ENCODE assay signal across 8 cellular contexts in the genomic region with DNA sequence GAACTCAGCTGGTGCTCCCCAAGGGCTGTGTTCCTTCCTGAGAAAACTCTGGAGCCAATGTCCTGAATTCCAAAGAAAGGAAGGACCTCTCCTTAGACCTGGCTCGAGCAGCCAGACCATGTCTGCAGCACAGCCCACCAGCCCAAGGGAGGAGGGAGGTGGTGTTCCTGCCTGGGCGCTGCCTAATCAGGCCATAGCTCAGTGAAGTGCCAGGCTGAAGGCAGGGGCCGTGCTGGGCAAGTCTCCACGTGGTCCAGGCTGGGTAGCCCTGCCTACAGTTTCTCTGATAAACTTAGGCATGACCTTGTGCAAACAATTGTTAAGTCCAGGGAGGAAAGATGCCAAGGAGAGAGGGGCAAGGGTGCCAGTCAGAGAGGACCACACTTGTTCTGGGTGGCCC.
DNase-seq lines count a peak whose midpoint lies in the region; ATAC-seq, FAIRE-seq and TF ChIP-seq lines count a peak whose summit lies in the region.

No MANE protein-coding gene starts in this region.

- intact Hi-C loops in natural killer cell (cut with micrococcal nuclease) = loop anchor here (1.0 to 10.0 kb wide), 2 partner anchors 9 to 86 kb away; partner anchors contain the start of gene PLD6

- ATAC-seq in stimulated activated naive CD8-positive, alpha-beta T cell treated with anti-CD3 and anti-CD28 coated beads, Interleukin-15, Interleukin-2, amounts not matched to agents 100 U/mL and 50 U/mL, for 24 hours = no peak
- peak in 2 of 3 donors; percentile 13 to 27 for ATAC-seq in natural killer cell
- ATAC-seq in GM21619 (IDR thresholded peaks at IDR 0.05; ENCODE audit: unreplicated experiment) = no peak

- peaks cover 83% of the 10 kb centered on the region for H3K4me1 Mint-ChIP-seq in stimulated activated naive CD8-positive, alpha-beta T cell treated with anti-CD3 and anti-CD28 coated beads, Interleukin-15, Interleukin-2, amounts not matched to agents 100 ng/mL and 50 ng/mL, for 24 hours (ENCODE audit: low read depth)
- peaks cover 81 to 86% of the 10 kb centered on the region in 2 donors for H3K4me1 Mint-ChIP-seq in natural killer cell

- peak overlapping the region; percentile 90 for H3K27ac Mint-ChIP-seq in stimulated activated naive CD8-positive, alpha-beta T cell treated with anti-CD3 and anti-CD28 coated beads, Interleukin-15, Interleukin-2, amounts not matched to agents 100 ng/mL and 50 ng/mL, for 24 hours
- H3K27ac Mint-ChIP-seq in natural killer cell = peak overlapping the region; percentile 92 to 93

- no peak for FAIRE-seq in D721Med (lab: Jason Lieb, UNC)

- no peaks in the 10 kb centered on the region for H3K36me3 Mint-ChIP-seq in stimulated activated naive CD8-positive, alpha-beta T cell treated with anti-CD3 and anti-CD28 coated beads, Interleukin-15, Interleukin-2, amounts not matched to agents 100 ng/mL and 50 ng/mL, for 24 hours (ENCODE audit: low read depth)
- H3K36me3 Mint-ChIP-seq in natural killer cell = no peaks in the 10 kb centered on the region

- H3K27me3 Mint-ChIP-seq in stimulated activated naive CD8-positive, alpha-beta T cell treated with anti-CD3 and anti-CD28 coated beads, Interleukin-15, Interleukin-2, amounts not matched to agents 100 ng/mL and 50 ng/mL, for 24 hours = no peaks in the 10 kb centered on the region
- no peaks in the 10 kb centered on the region for H3K27me3 Mint-ChIP-seq in natural killer cell (ENCODE audit: low read depth in 2 of 2)

- peak overlapping the region; percentile 20 for H3K4me3 Mint-ChIP-seq in stimulated activated naive CD8-positive, alpha-beta T cell treated with anti-CD3 and anti-CD28 coated beads, Interleukin-15, Interleukin-2, amounts not matched to agents 100 ng/mL and 50 ng/mL, for 24 hours
- peak overlapping the region; percentile 56 for H3K4me3 Mint-ChIP-seq in natural killer cell

- no peaks in the 10 kb centered on the region for H3K9me3 Mint-ChIP-seq in stimulated activated naive CD8-positive, alpha-beta T cell treated with anti-CD3 and anti-CD28 coated beads, Interleukin-15, Interleukin-2, amounts not matched to agents 100 ng/mL and 50 ng/mL, for 24 hours
- H3K9me3 Mint-ChIP-seq in natural killer cell = no peaks in the 10 kb centered on the region

- TF ChIP-seq CTCF in natural killer cell (IDR thresholded peaks at IDR 0.05) (no peak), D721Med (IDR thresholded peaks at IDR 0.05; ENCODE audit: insufficient read depth, missing control alignments) (no peak)

- DNase-seq in stimulated activated naive CD8-positive, alpha-beta T cell treated with anti-CD3 and anti-CD28 coated beads, Interleukin-15, Interleukin-2, amounts not matched to agents 100 U/mL and 50 U/mL, for 24 hours = no peak
- no peak for DNase-seq in epithelial cell of prostate (ENCODE audit: low read depth, low spot score)
- no peak for DNase-seq in natural killer cell
- no peak for DNase-seq in D721Med (ENCODE audit: insufficient read length, low spot score)
- no peak for DNase-seq in stimulated activated CD4-positive, alpha-beta T cell treated with anti-CD3 and anti-CD28 coated beads, Interleukin-1b, Interleukin-23, amount 100 ng/mL, for 48 hours
- DNase-seq in SK-N-DZ (ENCODE audit: low spot score) = no peak

- H3K27ac ChIP-seq in epithelial cell of prostate = peak overlapping the region; percentile 40

Comparison
In these comparisons a context has a peak if more than half of its experiments do, and no peak if none do; other contexts are left out.
1. ATAC-seq: peak in natural killer cell (2 of 3); none in stimulated activated naive CD8-positive, alpha-beta T cell treated with anti-CD3 and anti-CD28 coated beads, Interleukin-15, Interleukin-2, amounts not matched to agents 100 U/mL and 50 U/mL, for 24 hours (single experiment) and GM21619 (single experiment).